ENCODE assay signal across 1 cellular context in genomic region chr15:83310521-83311456, GRCh38.
TF ChIP-seq lines count a peak whose summit lies in the region.

No MANE protein-coding gene starts in this region.

TF ChIP-seq in WTC11, 78 proteins besides CTCF, POLR2A, EP300 and RAD21 (continued from another document):
- TF ChIP-seq AFF4 (CRISPR knock-in tag; IDR thresholded peaks at IDR 0.05; ENCODE audit: borderline replicate concordance) (no peak), IRF1 (CRISPR knock-in tag; IDR thresholded peaks at IDR 0.05) (no peak), ETV6 (CRISPR knock-in tag; IDR thresholded peaks at IDR 0.05) (no peak), TEAD1 (CRISPR knock-in tag; IDR thresholded peaks at IDR 0.05) (no peak)
